ENCODE assay signal across 8 cellular contexts in genomic region chr5:93621340-93621872, GRCh38. TPM values are rescaled to one million over a fixed set of nuclear protein-coding genes. Genes with fewer than 3 reads are reported as not detected.
DNase-seq lines count a peak whose midpoint lies in the region; ATAC-seq and TF ChIP-seq lines count a peak whose summit lies in the region.

No MANE protein-coding gene starts in this region.

- H4K20me1 ChIP-seq in Karpas-422 (ENCODE audit: insufficient read depth, low read depth, low read length), result no peaks in the 10 kb centered on the region

- peak overlapping the region; percentile 96 for H3K4me2 ChIP-seq in Karpas-422 (ENCODE audit: low read depth, low read length, poor library complexity, severe bottlenecking)

- no peak overlapping the region for H3K27ac ChIP-seq in AG04450 (ENCODE audit: low read depth, low read length)
- no peak overlapping the region for H3K27ac ChIP-seq in Karpas-422 (ENCODE audit: low read length)
- H3K27ac ChIP-seq in testis, result peak overlapping the region; percentile 29 to 80

- H3K36me3 Mint-ChIP-seq in T-cell (peaks cover 6% of the 10 kb centered on the region), memory B cell (no peaks in the 10 kb centered on the region)
- peaks cover 28% of the 10 kb centered on the region for H3K36me3 Mint-ChIP-seq in effector memory CD8-positive, alpha-beta T cell (ENCODE audit: insufficient read depth)

- H2AFZ ChIP-seq in Karpas-422 (ENCODE audit: low read length), result no peak overlapping the region; the same call in 1 of the 2 replicates

- H3K9ac ChIP-seq in Karpas-422 (ENCODE audit: low read length), result no peak overlapping the region

- no peaks in the 10 kb centered on the region for H3K9me2 ChIP-seq in Karpas-422 (replicated peaks; ENCODE audit: insufficient read depth, low read length)

- no peaks in the 10 kb centered on the region for H3K79me2 ChIP-seq in Karpas-422 (ENCODE audit: low read length)

- H3K4me1 ChIP-seq in Karpas-422 (ENCODE audit: low read length) (peaks cover 18% of the 10 kb centered on the region), testis (no peaks in the 10 kb centered on the region)

- CTCF ChIA-PET in AG04450 (lab: Charles Lee), result interaction anchor here (0.7 to 5.5 kb wide), 8 partner anchors 14 to 1116 kb away, joined by 3 to 38 read pairs (median 4); no protein-coding TSS in a partner anchor
- CTCF ChIA-PET in T-cell (lab: Charles Lee), result interaction anchor here in 1 of 2 donors (0.7 to 2.3 kb wide), 6 partner anchors 8 to 180 kb away, joined by 3 to 6 read pairs (median 4); no protein-coding TSS in a partner anchor

- no peaks in the 10 kb centered on the region for H3K36me3 ChIP-seq in Karpas-422 (ENCODE audit: insufficient read depth, low read length)
- no peaks in the 10 kb centered on the region for H3K36me3 ChIP-seq in testis (ENCODE audit: low read depth, missing control alignments)

- H3K4me3 ChIP-seq in AG04450 (ENCODE audit: low read depth, low read length) (peak overlapping the region; percentile 72), Karpas-422 (ENCODE audit: low read length) (peak overlapping the region; percentile 74; the same call in 1 of the 2 replicates), testis (peak overlapping the region; percentile 68 to 76)

- H3K9me3 ChIP-seq in AG04450 (ENCODE audit: control insufficient read depth, insufficient read depth, low read length) (no peaks in the 10 kb centered on the region), Karpas-422 (ENCODE audit: low read length) (no peaks in the 10 kb centered on the region), testis (no peaks in the 10 kb centered on the region)

- WGBS in testis, 2 donors, result 4 to 21% methylated on average over 8 to 19 of the region's 42 CpGs

- peak overlapping the region; percentile 58 to 92 (median 63) for H3K4me3 Mint-ChIP-seq in T-cell
- peak overlapping the region; percentile 93 to 97 for H3K4me3 Mint-ChIP-seq in effector memory CD8-positive, alpha-beta T cell
- peak overlapping the region; percentile 70 for H3K4me3 Mint-ChIP-seq in memory B cell

- H3K4me1 Mint-ChIP-seq in T-cell (peaks cover 22 to 32% (median 25%) of the 10 kb centered on the region in 3 donors), memory B cell (peaks cover 15% of the 10 kb centered on the region)
- H3K4me1 Mint-ChIP-seq in effector memory CD8-positive, alpha-beta T cell (ENCODE audit: low read depth in 2 of 2), result peaks cover 20 to 30% of the 10 kb centered on the region in 2 donors

- TF ChIP-seq CTCF in AG04450 (IDR thresholded peaks at IDR 0.05; ENCODE audit: low read depth, low read length), result no peak
- TF ChIP-seq CTCF in testis (IDR thresholded peaks at IDR 0.05), result no peak

- peaks cover 4% of the 10 kb centered on the region in 2 donors for H3K27me3 Mint-ChIP-seq in T-cell
- no peaks in the 10 kb centered on the region for H3K27me3 Mint-ChIP-seq in effector memory CD8-positive, alpha-beta T cell
- H3K27me3 Mint-ChIP-seq in memory B cell, result peaks cover 1% of the 10 kb centered on the region

- intact Hi-C loops in testis (cut with DNase I; ENCODE audit: low total_unique reads), result no loop called here

- H3K27me3 ChIP-seq in AG04450 (ENCODE audit: control insufficient read depth, insufficient read depth, low read length) (no peaks in the 10 kb centered on the region), Karpas-422 (ENCODE audit: low read length) (no peaks in the 10 kb centered on the region), testis (no peaks in the 10 kb centered on the region)

- H3K27ac Mint-ChIP-seq in T-cell, result no peak overlapping the region
- H3K27ac Mint-ChIP-seq in effector memory CD8-positive, alpha-beta T cell, result peak overlapping the region; percentile 95 to 99
- peak overlapping the region; percentile 86 for H3K27ac Mint-ChIP-seq in memory B cell

- DNase-seq in AG04450 (ENCODE audit: low read depth, low spot score) (no peak), Karpas-422 (peak; percentile 43), T-cell (peak in 1 of 34 experiments; percentile 29), memory B cell (ENCODE audit: low spot score in 2 of 2) (no peak), testis (peak; percentile 80), inferior parietal cortex (ENCODE audit: extremely low spot score) (no peak)
- peak in 1 of 3 experiments; percentile 15 for DNase-seq in effector memory CD8-positive, alpha-beta T cell

- POLR2A ChIA-PET in AG04450 (lab: Yijun Ruan, JAX), result interaction anchor here (0.8 to 2.0 kb wide), 4 partner anchors 9 to 180 kb away, joined by 4 to 7 read pairs (median 4); partner anchors contain the start of gene NR2F1
- POLR2A ChIA-PET in T-cell (lab: Charles Lee), result interaction anchor here in 1 of 2 donors (0.9 kb wide), 1 partner anchor 8 kb away, joined by 3 read pairs; no protein-coding TSS in a partner anchor

- ATAC-seq in GM19324 (IDR thresholded peaks at IDR 0.05; ENCODE audit: low FRiP score, unreplicated experiment) (peak; percentile 9), T-cell (replicated peaks in 1 of 4) (peak in 1 of 4 experiments; percentile 22), memory B cell (ENCODE audit: low read depth) (no peak)
- no peak for ATAC-seq in effector memory CD8-positive, alpha-beta T cell (replicated peaks)

- H3K9me3 Mint-ChIP-seq in T-cell, result no peaks in the 10 kb centered on the region
- no peaks in the 10 kb centered on the region for H3K9me3 Mint-ChIP-seq in effector memory CD8-positive, alpha-beta T cell
- no peaks in the 10 kb centered on the region for H3K9me3 Mint-ChIP-seq in memory B cell

- no peak for TF ChIP-seq POLR2A in testis (IDR thresholded peaks at IDR 0.05)

RNA-seq across cellular contexts. Expression of gene NR2F1, which starts 38.4 kb away (rescaled TPM):
- polyA plus RNA-seq in AG04450 (2011; rRNA removed), result 47.9 and 65.5 TPM in 2 replicates
- 63.1 and 83.0 TPM in 2 replicates for polyA minus RNA-seq in AG04450 (2011; rRNA and poly(A)+ RNA removed)
- not detected in 2 replicates for total RNA-seq in Karpas-422 (2014; rRNA removed; shearing (Covaris generic); ENCODE audit: low replicate concordance)
- total RNA-seq in T-cell, result under 1 TPM in 3 of 5 donors, not detected in 2; 0.25 to 0.67 (median 0.33) TPM
- 10 to 100 TPM; 16.0 to 22.7 TPM for total RNA-seq in testis
- polyA plus RNA-seq in testis (ENCODE audit: insufficient read depth, low read depth, low replicate concordance), result 16.9 TPM

RNA-seq across cellular contexts. Expression of gene NR2F1-AS1, which starts 40.4 kb away (rescaled TPM):
- polyA plus RNA-seq in AG04450 (2011; rRNA removed) (25.5 and 29.9 TPM in 2 replicates), testis (ENCODE audit: insufficient read depth, low read depth, low replicate concordance) (24.8 TPM)
- 17.1 and 19.4 TPM in 2 replicates for polyA minus RNA-seq in AG04450 (2011; rRNA and poly(A)+ RNA removed)
- total RNA-seq in Karpas-422 (2014; rRNA removed; shearing (Covaris generic); ENCODE audit: low replicate concordance), result 1.7 TPM in 1 of 2 replicates, not detected in the other
- total RNA-seq in T-cell (not detected), testis (10 to 100 TPM; 15.6 to 20.6 TPM)

Comparison
In these comparisons a context has a peak if more than half of its experiments do, and no peak if none do; other contexts are left out.
1. DNase-seq: peak in Karpas-422 (single experiment) and testis (single experiment); none in AG04450 (single experiment), memory B cell (0 of 2) and inferior parietal cortex (single experiment).
2. H3K27ac ChIP-seq: peak in testis (2 of 2); none in AG04450 (single experiment) and Karpas-422 (single experiment).
3. H3K27ac Mint-ChIP-seq: peak in effector memory CD8-positive, alpha-beta T cell (2 of 2) and memory B cell (single experiment); none in T-cell (0 of 2).
4. RNA of gene NR2F1, which starts 38.4 kb away (total RNA-seq): 16.0 to 22.7 TPM in testis; 0.25 to 0.67 TPM in T-cell and not detected in Karpas-422; every median in the first group is over 10 times any median in the second.
5. Peak in every context shown above with its lines, with median percentiles within 50 percentile points of each other: H3K4me3 ChIP-seq and H3K4me3 Mint-ChIP-seq.